In genomic region chr9:3346549-3346948, GRCh38 we compare ENCODE assay signal across 16 cellular contexts.
DNase-seq lines count a peak whose midpoint lies in the region; ATAC-seq and TF ChIP-seq lines count a peak whose summit lies in the region.
"Had no signal": no experiment of that assay in that cellular context is flagged by ENCODE, and none has a peak within 500 bp of the region (broad histone marks: within the 10 kb centered on the region; RNA-seq: fewer than 3 reads in every experiment).

No MANE protein-coding gene starts in this region.

- no peaks in the 10 kb centered on the region for H3K27me3 ChIP-seq in trophoblast cell (ENCODE audit: insufficient read depth, low read length)

- CTCF ChIA-PET in Calu3 (lab: Charles Lee) = no interaction called here

- no peak overlapping the region for H3K9ac ChIP-seq in trophoblast cell (ENCODE audit: low read length)

- no peak overlapping the region for H4K12ac ChIP-seq in trophoblast cell (ENCODE audit: low read depth, low read length)

- no peak overlapping the region for H3K18ac ChIP-seq in trophoblast cell (ENCODE audit: low read length)

- no peak for ATAC-seq in GM18517 (IDR thresholded peaks at IDR 0.05; ENCODE audit: unreplicated experiment)
- ATAC-seq: GM23338, HCT116 had no signal

- no peak overlapping the region for H2AFZ ChIP-seq in trophoblast cell (ENCODE audit: insufficient read depth, low read length, poor library complexity)
- H2AFZ ChIP-seq: GM23338 had no signal

- no peaks in the 10 kb centered on the region for H3K4me1 Mint-ChIP-seq in Calu3 (ENCODE audit: low read depth, unreplicated experiment)
- H3K4me1 Mint-ChIP-seq: H9 had no signal

- no peak overlapping the region for H3K4me2 ChIP-seq in trophoblast cell (ENCODE audit: low read length)
- H3K4me2 ChIP-seq: GM23338 had no signal

- no peaks in the 10 kb centered on the region for H3K36me3 Mint-ChIP-seq in Calu3 (ENCODE audit: insufficient read depth, unreplicated experiment)

- H3K27ac ChIP-seq in VCaP (peak overlapping the region; percentile 34), trophoblast cell (ENCODE audit: low read depth, low read length) (no peak overlapping the region)

- H3K14ac ChIP-seq in trophoblast cell (ENCODE audit: low read length) = no peak overlapping the region

- no peak overlapping the region for H2AK5ac ChIP-seq in trophoblast cell (ENCODE audit: low read length)

- WGBS in trophoblast cell (ENCODE audit: extremely low coverage, insufficient coverage, insufficient read length) = no CpG with 5 or more reads among the region's 3 CpGs

- H3K36me3 ChIP-seq in trophoblast cell (ENCODE audit: control insufficient read depth in 1 of 2, insufficient read depth in 2 of 2, low read length in 2 of 2) = no peaks in the 10 kb centered on the region

- no peak overlapping the region for H3K4ac ChIP-seq in trophoblast cell (ENCODE audit: low read depth, low read length)

- no peak overlapping the region for H3K23ac ChIP-seq in trophoblast cell (ENCODE audit: low read length)

- TF ChIP-seq CTCF in VCaP (conservative IDR thresholded peaks at IDR 0.05) (no peak), epithelial cell of esophagus (IDR thresholded peaks at IDR 0.05; ENCODE audit: insufficient read depth, low read depth, low read length, missing control alignments) (no peak), Calu3 (IDR thresholded peaks at IDR 0.05; ENCODE audit: unreplicated experiment) (no peak)

- peak; percentile 67 for DNase-seq in epithelial cell of esophagus (ENCODE audit: low read depth)
- peak; percentile 4 to 69 for DNase-seq in trophoblast cell
- DNase-seq in DMS153 treated with DMSO at 0.1 percent for 48 hours (lab: John Stamatoyannopoulos, UW; ENCODE audit: unreplicated experiment) = no peak
- DNase-seq in Calu3 = no peak
- DNase-seq: C1 segment of cervical spinal cord; CD4-positive, alpha-beta memory T cell; COR-L47; DMS 273 treated with DMSO at 0.1 percent for 48 hours; DMS53; DMS79 treated with DMSO at 0.1 percent for 48 hours; GF-D8; H9 had no signal

- H2BK120ac ChIP-seq in trophoblast cell (ENCODE audit: insufficient read depth, low read length, poor library complexity) = no peak overlapping the region

- H3K27me3 Mint-ChIP-seq in Calu3 (ENCODE audit: unreplicated experiment) = no peaks in the 10 kb centered on the region
- H3K27me3 Mint-ChIP-seq: CD4-positive, alpha-beta memory T cell had no signal

- H3K4me3 Mint-ChIP-seq in Calu3 (ENCODE audit: low read depth, unreplicated experiment) = no peak overlapping the region
- H3K4me3 Mint-ChIP-seq: CD4-positive, alpha-beta memory T cell; GM23338; H9 had no signal

- H4K91ac ChIP-seq in trophoblast cell (ENCODE audit: low read depth, low read length) = no peak overlapping the region

- H3K27ac Mint-ChIP-seq in Calu3 (ENCODE audit: unreplicated experiment) = no peak overlapping the region
- H3K27ac Mint-ChIP-seq: CD4-positive, alpha-beta memory T cell; GM23338; H9 had no signal

- intact Hi-C loops in Calu3 (cut with micrococcal nuclease; ENCODE audit: unreplicated experiment) = no loop called here

- H3K4me3 ChIP-seq in epithelial cell of esophagus (ENCODE audit: low read length) (no peak overlapping the region), trophoblast cell (ENCODE audit: low read depth, low read length) (no peak overlapping the region)
- H3K4me3 ChIP-seq: GM23338 had no signal

- H3K79me2 ChIP-seq in trophoblast cell (ENCODE audit: control insufficient read depth, insufficient read depth, low read length, poor library complexity) = no peaks in the 10 kb centered on the region

- H3K9me3 ChIP-seq in trophoblast cell (ENCODE audit: insufficient read depth, low read depth, low read length) = no peaks in the 10 kb centered on the region

- H2BK5ac ChIP-seq in trophoblast cell (ENCODE audit: low read depth, low read length, poor library complexity) = no peak overlapping the region

- H3K9me3 Mint-ChIP-seq in Calu3 (ENCODE audit: low read depth, unreplicated experiment) = no peaks in the 10 kb centered on the region
- H3K9me3 Mint-ChIP-seq: CD4-positive, alpha-beta memory T cell; GM23338; H9 had no signal

- no peaks in the 10 kb centered on the region for H3K4me1 ChIP-seq in trophoblast cell (ENCODE audit: control insufficient read depth in 1 of 2, insufficient read depth in 2 of 2, low read length in 2 of 2)

- BruUV-seq in Calu3 (replicated peaks; lab: Mats Ljungman, UMichigan) = no TSS peak

- no peak overlapping the region for H4K8ac ChIP-seq in trophoblast cell (ENCODE audit: low read depth, low read length)

- no peak overlapping the region for H2BK12ac ChIP-seq in trophoblast cell (ENCODE audit: low read length)

- H3K79me1 ChIP-seq in trophoblast cell (ENCODE audit: low read length) = no peaks in the 10 kb centered on the region

Comparison
In these comparisons a context has a peak if more than half of its experiments do, and no peak if none do; other contexts are left out.
1. DNase-seq: peak in epithelial cell of esophagus (single experiment) and trophoblast cell (2 of 2); none in DMS153 treated with DMSO at 0.1 percent for 48 hours (single experiment) and Calu3 (single experiment).